In the genomic region with DNA sequence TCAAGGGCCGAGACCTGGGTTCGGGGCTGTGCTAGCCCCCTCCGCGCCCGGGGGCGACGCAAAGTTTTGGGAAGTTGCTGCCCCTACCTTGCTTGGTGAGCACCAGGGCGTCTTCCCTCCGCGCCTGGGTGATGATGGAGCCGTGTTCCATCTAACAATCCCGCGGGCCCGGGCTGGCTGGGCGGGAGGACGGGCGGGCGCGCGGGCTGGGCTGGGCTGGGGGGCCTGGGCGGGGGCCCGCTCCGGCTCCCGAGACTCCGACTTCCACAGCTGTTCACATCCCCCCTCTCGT, we compare ENCODE assay signal across 8 cellular contexts. TPM values are rescaled to one million over a fixed set of nuclear protein-coding genes. Genes with fewer than 3 reads are reported as not detected.
DNase-seq lines count a peak whose midpoint lies in the region; ATAC-seq and FAIRE-seq lines count a peak whose summit lies in the region.

No MANE protein-coding gene starts in this region.

- ATAC-seq in GM19438 (IDR thresholded peaks at IDR 0.05; ENCODE audit: low read depth, unreplicated experiment) (peak; percentile 7), HG03135 (IDR thresholded peaks at IDR 0.05; ENCODE audit: unreplicated experiment) (peak; percentile 5), left ventricle myocardium superior (peak; percentile 37)
- ATAC-seq in stimulated activated effector memory CD8-positive, alpha-beta T cell treated with anti-CD3 and anti-CD28 coated beads, Interleukin-12 subunit alpha, Interleukin-12 subunit beta, amount 100 ng/mL, for 72 hours: peak; percentile 34

- H3K9me3 Mint-ChIP-seq in activated T-helper 1 cell treated with anti-CD3 and anti-CD28 coated beads, Interleukin-12 subunit alpha, Interleukin-12 subunit beta, Interleukin-2, Interleukin-4 antibody, amounts not matched to agents 30 ng/mL and 10 ng/mL and 1 ng/mL, durations not matched to agents 14 hours and 24 hours and 36 hours: no peaks in the 10 kb centered on the region
- H3K9me3 Mint-ChIP-seq in stimulated activated effector memory CD8-positive, alpha-beta T cell treated with anti-CD3 and anti-CD28 coated beads, Interleukin-12 subunit alpha, Interleukin-12 subunit beta, amount 100 ng/mL, for 72 hours: no peaks in the 10 kb centered on the region

- FAIRE-seq in HTR-8/SVneo (lab: Jason Lieb, UNC): no peak

- H3K27me3 Mint-ChIP-seq in activated T-helper 1 cell treated with anti-CD3 and anti-CD28 coated beads, Interleukin-12 subunit alpha, Interleukin-12 subunit beta, Interleukin-2, Interleukin-4 antibody, amounts not matched to agents 30 ng/mL and 10 ng/mL and 1 ng/mL, durations not matched to agents 14 hours and 24 hours and 36 hours (ENCODE audit: insufficient read depth): peaks cover 12% of the 10 kb centered on the region

- no peak for DNase-seq in activated T-helper 1 cell treated with anti-CD3 and anti-CD28 coated beads, Interleukin-12 subunit alpha, Interleukin-12 subunit beta, Interleukin-2, Interleukin-4 antibody, amounts not matched to agents 30 ng/mL and 10 ng/mL and 1 ng/mL, durations not matched to agents 14 hours and 24 hours and 36 hours (ENCODE audit: low spot score)
- DNase-seq in left ventricle myocardium superior (no peak), HTR-8/SVneo (ENCODE audit: insufficient read length, low spot score) (no peak), SK-N-DZ (ENCODE audit: low spot score) (no peak)
- DNase-seq in stimulated activated effector memory CD8-positive, alpha-beta T cell treated with anti-CD3 and anti-CD28 coated beads, Interleukin-12 subunit alpha, Interleukin-12 subunit beta, amount 100 ng/mL, for 72 hours (ENCODE audit: low spot score in 2 of 2): no peak
- no peak for DNase-seq in stimulated activated CD4-positive, alpha-beta T cell treated with anti-CD3 and anti-CD28 coated beads, Interleukin-4, amount 100 ng/mL, for 4 hours

- intact Hi-C loops in activated T-helper 1 cell treated with anti-CD3 and anti-CD28 coated beads, Interleukin-12 subunit alpha, Interleukin-12 subunit beta, Interleukin-2, Interleukin-4 antibody, amounts not matched to agents 30 ng/mL and 10 ng/mL and 1 ng/mL, durations not matched to agents 14 hours and 24 hours and 36 hours (cut with micrococcal nuclease): loop anchor here (1.0 to 5.0 kb wide), 5 partner anchors 63 to 369 kb away; partner anchors contain the start of genes ARHGAP9, CDK4, DDIT3 and MBD6
- intact Hi-C loops in left ventricle myocardium superior (cut with micrococcal nuclease): no loop called here

- H3K27ac Mint-ChIP-seq in activated T-helper 1 cell treated with anti-CD3 and anti-CD28 coated beads, Interleukin-12 subunit alpha, Interleukin-12 subunit beta, Interleukin-2, Interleukin-4 antibody, amounts not matched to agents 30 ng/mL and 10 ng/mL and 1 ng/mL, durations not matched to agents 14 hours and 24 hours and 36 hours: no peak overlapping the region
- peak overlapping the region; percentile 74 for H3K27ac Mint-ChIP-seq in stimulated activated effector memory CD8-positive, alpha-beta T cell treated with anti-CD3 and anti-CD28 coated beads, Interleukin-12 subunit alpha, Interleukin-12 subunit beta, amount 100 ng/mL, for 72 hours

- H3K36me3 Mint-ChIP-seq in activated T-helper 1 cell treated with anti-CD3 and anti-CD28 coated beads, Interleukin-12 subunit alpha, Interleukin-12 subunit beta, Interleukin-2, Interleukin-4 antibody, amounts not matched to agents 30 ng/mL and 10 ng/mL and 1 ng/mL, durations not matched to agents 14 hours and 24 hours and 36 hours (ENCODE audit: low read depth): peaks cover 9% of the 10 kb centered on the region
- peaks cover 6% of the 10 kb centered on the region for H3K36me3 Mint-ChIP-seq in stimulated activated effector memory CD8-positive, alpha-beta T cell treated with anti-CD3 and anti-CD28 coated beads, Interleukin-12 subunit alpha, Interleukin-12 subunit beta, amount 100 ng/mL, for 72 hours

- peak overlapping the region; percentile 85 for H3K4me3 Mint-ChIP-seq in activated T-helper 1 cell treated with anti-CD3 and anti-CD28 coated beads, Interleukin-12 subunit alpha, Interleukin-12 subunit beta, Interleukin-2, Interleukin-4 antibody, amounts not matched to agents 30 ng/mL and 10 ng/mL and 1 ng/mL, durations not matched to agents 14 hours and 24 hours and 36 hours
- H3K4me3 Mint-ChIP-seq in stimulated activated effector memory CD8-positive, alpha-beta T cell treated with anti-CD3 and anti-CD28 coated beads, Interleukin-12 subunit alpha, Interleukin-12 subunit beta, amount 100 ng/mL, for 72 hours: peak overlapping the region; percentile 75

- peaks cover 44% of the 10 kb centered on the region for H3K4me1 Mint-ChIP-seq in activated T-helper 1 cell treated with anti-CD3 and anti-CD28 coated beads, Interleukin-12 subunit alpha, Interleukin-12 subunit beta, Interleukin-2, Interleukin-4 antibody, amounts not matched to agents 30 ng/mL and 10 ng/mL and 1 ng/mL, durations not matched to agents 14 hours and 24 hours and 36 hours (ENCODE audit: low read depth)
- H3K4me1 Mint-ChIP-seq in stimulated activated effector memory CD8-positive, alpha-beta T cell treated with anti-CD3 and anti-CD28 coated beads, Interleukin-12 subunit alpha, Interleukin-12 subunit beta, amount 100 ng/mL, for 72 hours: peaks cover 40% of the 10 kb centered on the region

RNA-seq across cellular contexts. Expression of gene CTDSP2, which starts 0.3 kb away (rescaled TPM):
- 96.5 and 99.6 TPM in 2 replicates for total RNA-seq in activated T-helper 1 cell treated with anti-CD3 and anti-CD28 coated beads, Interleukin-12 subunit alpha, Interleukin-12 subunit beta, Interleukin-2, Interleukin-4 antibody, amounts not matched to agents 30 ng/mL and 10 ng/mL and 1 ng/mL, durations not matched to agents 14 hours and 24 hours and 36 hours
- 104 TPM for total RNA-seq in left ventricle myocardium superior
- 43.8 and 49.4 TPM in 2 replicates for polyA plus RNA-seq in SK-N-DZ (2014; cell fraction: cytosol; rRNA removed)
- polyA plus RNA-seq in SK-N-DZ (2014; cell fraction: nucleus; rRNA removed): 45.8 and 57.4 TPM in 2 replicates

RNA-seq across cellular contexts. Expression of gene AVIL, which starts 27.7 kb away (rescaled TPM):
- total RNA-seq in activated T-helper 1 cell treated with anti-CD3 and anti-CD28 coated beads, Interleukin-12 subunit alpha, Interleukin-12 subunit beta, Interleukin-2, Interleukin-4 antibody, amounts not matched to agents 30 ng/mL and 10 ng/mL and 1 ng/mL, durations not matched to agents 14 hours and 24 hours and 36 hours: 2.0 and 3.1 TPM in 2 replicates
- total RNA-seq in left ventricle myocardium superior: 2.4 TPM
- polyA plus RNA-seq in SK-N-DZ (2014; cell fraction: cytosol; rRNA removed): 0.63 and 1.1 TPM in 2 replicates
- polyA plus RNA-seq in SK-N-DZ (2014; cell fraction: nucleus; rRNA removed): 4.4 and 4.9 TPM in 2 replicates
